Comparison of ENCODE assay signal across 1 cellular context in genomic region chr4:8578717-8579116, GRCh38.
TF ChIP-seq lines count a peak whose summit lies in the region.

No MANE protein-coding gene starts in this region.

TF ChIP-seq in HepG2, 621 proteins besides CTCF, POLR2A, EP300 and RAD21:
- TF ChIP-seq MNT (IDR thresholded peaks at IDR 0.05), result peak; percentile 88
- TF ChIP-seq IRF2 (CRISPR knock-in tag; IDR thresholded peaks at IDR 0.05), result no peak
